In genomic region chr4:25568788-25569231, GRCh38 we compare ENCODE assay signal across 18 cellular contexts.
DNase-seq lines count a peak whose midpoint lies in the region; ATAC-seq and TF ChIP-seq lines count a peak whose summit lies in the region.
"Had no signal": no experiment of that assay in that cellular context is flagged by ENCODE, and none has a peak within 500 bp of the region (broad histone marks: within the 10 kb centered on the region; RNA-seq: fewer than 3 reads in every experiment).

No MANE protein-coding gene starts in this region.

- H3F3A ChIP-seq in neural progenitor cell (ENCODE audit: low read depth), result no peaks in the 10 kb centered on the region

- DNase-seq in WERI-Rb-1 (peak; percentile 84), islet precursor cell (peak; percentile 81), neural progenitor cell (ENCODE audit: low spot score) (no peak), upper lobe of right lung (no peak), CD1c-positive myeloid dendritic cell (ENCODE audit: extremely low spot score) (no peak)
- no peak for DNase-seq in activated T-cell treated with anti-CD3 and anti-CD28 coated beads, Interleukin-2, amount 50 U/mL, for 48 hours
- DNase-seq in activated CD4-positive, alpha-beta T cell treated with anti-CD3 and anti-CD28 coated beads, Interleukin-2, amount 50 U/mL, for 4 hours, result no peak
- DNase-seq: ACHN; CD4-positive, alpha-beta memory T cell; DND-41; GOT3; HFFc6; NCI-H1092; NCI-H1694; NCI-H345; Right ventricle myocardium superior had no signal

- H3K9me3 ChIP-seq in WERI-Rb-1 (ENCODE audit: severe bottlenecking), result no peaks in the 10 kb centered on the region
- no peaks in the 10 kb centered on the region for H3K9me3 ChIP-seq in neural progenitor cell (ENCODE audit: low read depth)
- no peaks in the 10 kb centered on the region for H3K9me3 ChIP-seq in upper lobe of right lung

- H4K20me1 ChIP-seq in neural progenitor cell (ENCODE audit: low read depth), result no peaks in the 10 kb centered on the region

- no peak overlapping the region for H3K4me3 ChIP-seq in WERI-Rb-1 (ENCODE audit: low read depth, low read length)
- no peak overlapping the region for H3K4me3 ChIP-seq in neural progenitor cell
- peak overlapping the region; percentile 6 for H3K4me3 ChIP-seq in upper lobe of right lung
- H3K4me3 ChIP-seq: PC-9 had no signal

- H3K27me3 ChIP-seq in WERI-Rb-1 (ENCODE audit: insufficient read depth, low read depth, severe bottlenecking) (no peaks in the 10 kb centered on the region), neural progenitor cell (no peaks in the 10 kb centered on the region), upper lobe of right lung (no peaks in the 10 kb centered on the region)

- TF ChIP-seq CTCF in WERI-Rb-1 (IDR thresholded peaks at IDR 0.05; ENCODE audit: low read depth, low read length), result no peak
- TF ChIP-seq CTCF in neural progenitor cell (IDR thresholded peaks at IDR 0.05), result no peak
- TF ChIP-seq CTCF in upper lobe of right lung (IDR thresholded peaks at IDR 0.05), result no peak

- ATAC-seq in upper lobe of right lung, result peak; percentile 54

- H3K4me1 Mint-ChIP-seq in neural progenitor cell, result peaks cover 8% of the 10 kb centered on the region
- H3K4me1 Mint-ChIP-seq: CD4-positive, alpha-beta memory T cell had no signal

- H3K79me2 ChIP-seq in neural progenitor cell (ENCODE audit: low read depth), result no peaks in the 10 kb centered on the region

- no peak overlapping the region for H3K27ac ChIP-seq in WERI-Rb-1
- no peak overlapping the region for H3K27ac ChIP-seq in neural progenitor cell
- peak overlapping the region; percentile 49 for H3K27ac ChIP-seq in upper lobe of right lung
- H3K27ac ChIP-seq: KMS-11, PC-9 had no signal

- H2AFZ ChIP-seq in neural progenitor cell (replicated peaks), result no peak overlapping the region
- H2AFZ ChIP-seq: PC-9 had no signal

- H3K4me1 ChIP-seq in neural progenitor cell (peaks cover 6% of the 10 kb centered on the region), upper lobe of right lung (no peaks in the 10 kb centered on the region)

- H3K4me3 Mint-ChIP-seq in neural progenitor cell, result no peak overlapping the region
- H3K4me3 Mint-ChIP-seq: CD4-positive, alpha-beta memory T cell; HFFc6 had no signal

- intact Hi-C loops in upper lobe of right lung (cut with DNase I), result no loop called here

- no peaks in the 10 kb centered on the region for H3K9me3 Mint-ChIP-seq in neural progenitor cell
- H3K9me3 Mint-ChIP-seq: HFFc6 had no signal

- H3K36me3 ChIP-seq in WERI-Rb-1 (no peaks in the 10 kb centered on the region), neural progenitor cell (no peaks in the 10 kb centered on the region), upper lobe of right lung (no peaks in the 10 kb centered on the region)

- no peak overlapping the region for H3K9ac ChIP-seq in neural progenitor cell
- H3K9ac ChIP-seq: KMS-11 had no signal

- H3K27me3 Mint-ChIP-seq in neural progenitor cell (ENCODE audit: insufficient read depth, low read depth), result peaks cover 6% of the 10 kb centered on the region

- no peaks in the 10 kb centered on the region for H3K36me3 Mint-ChIP-seq in neural progenitor cell
- H3K36me3 Mint-ChIP-seq: CD4-positive, alpha-beta memory T cell had no signal

- H3K27ac Mint-ChIP-seq in neural progenitor cell, result peak overlapping the region; percentile 57
- H3K27ac Mint-ChIP-seq: CD4-positive, alpha-beta memory T cell; HFFc6 had no signal

- no peak overlapping the region for H3K4me2 ChIP-seq in neural progenitor cell
- H3K4me2 ChIP-seq: KMS-11, PC-9 had no signal

Comparison
In these comparisons a context has a peak if more than half of its experiments do, and no peak if none do; other contexts are left out.
1. DNase-seq: peak in WERI-Rb-1 (single experiment) and islet precursor cell (single experiment); none in neural progenitor cell (single experiment), upper lobe of right lung (single experiment), activated T-cell treated with anti-CD3 and anti-CD28 coated beads, Interleukin-2, amount 50 U/mL, for 48 hours (0 of 2), CD1c-positive myeloid dendritic cell (single experiment) and activated CD4-positive, alpha-beta T cell treated with anti-CD3 and anti-CD28 coated beads, Interleukin-2, amount 50 U/mL, for 4 hours (0 of 2).